In the genomic region with DNA sequence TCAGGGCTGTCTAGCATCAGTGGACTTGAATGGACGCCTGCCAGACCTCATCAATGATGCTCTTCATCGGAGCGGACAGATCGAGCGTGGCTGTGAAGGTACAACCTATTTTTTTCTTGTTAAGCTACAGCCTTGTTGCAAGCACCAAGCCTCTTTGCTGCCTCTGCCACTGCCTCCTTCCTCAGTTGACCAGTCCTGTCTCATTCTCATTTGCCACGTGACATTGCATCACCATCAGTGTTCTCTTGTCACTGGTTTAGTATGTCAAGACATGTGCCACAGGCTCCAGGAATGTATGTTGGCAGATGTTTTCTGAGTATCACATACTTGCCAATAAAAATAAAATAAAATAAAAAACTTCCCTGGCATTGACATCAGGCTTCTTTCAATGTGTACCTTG, we compare ENCODE assay signal across 1 cellular context.
TF ChIP-seq lines count a peak whose summit lies in the region.

No MANE protein-coding gene starts in this region.

TF ChIP-seq in HepG2, 621 proteins besides CTCF, POLR2A, EP300 and RAD21 (continued from another document):
- TF ChIP-seq, protein P1, sequence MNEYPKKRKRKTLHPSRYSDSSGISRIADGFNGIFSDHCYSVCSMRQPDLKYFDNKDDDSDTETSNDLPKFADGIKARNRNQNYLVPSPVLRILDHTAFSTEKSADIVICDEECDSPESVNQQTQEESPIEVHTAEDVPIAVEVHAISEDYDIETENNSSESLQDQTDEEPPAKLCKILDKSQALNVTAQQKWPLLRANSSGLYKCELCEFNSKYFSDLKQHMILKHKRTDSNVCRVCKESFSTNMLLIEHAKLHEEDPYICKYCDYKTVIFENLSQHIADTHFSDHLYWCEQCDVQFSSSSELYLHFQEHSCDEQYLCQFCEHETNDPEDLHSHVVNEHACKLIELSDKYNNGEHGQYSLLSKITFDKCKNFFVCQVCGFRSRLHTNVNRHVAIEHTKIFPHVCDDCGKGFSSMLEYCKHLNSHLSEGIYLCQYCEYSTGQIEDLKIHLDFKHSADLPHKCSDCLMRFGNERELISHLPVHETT (CRISPR knock-in tag; conservative IDR thresholded peaks at IDR 0.05), result no peak
- TF ChIP-seq MNT (IDR thresholded peaks at IDR 0.05) (peak; percentile 5; the same call in 1 of the 2 replicates), KLF13 (CRISPR knock-in tag; IDR thresholded peaks at IDR 0.05) (no peak)
